ENCODE assay signal across 6 cellular contexts in the genomic region with DNA sequence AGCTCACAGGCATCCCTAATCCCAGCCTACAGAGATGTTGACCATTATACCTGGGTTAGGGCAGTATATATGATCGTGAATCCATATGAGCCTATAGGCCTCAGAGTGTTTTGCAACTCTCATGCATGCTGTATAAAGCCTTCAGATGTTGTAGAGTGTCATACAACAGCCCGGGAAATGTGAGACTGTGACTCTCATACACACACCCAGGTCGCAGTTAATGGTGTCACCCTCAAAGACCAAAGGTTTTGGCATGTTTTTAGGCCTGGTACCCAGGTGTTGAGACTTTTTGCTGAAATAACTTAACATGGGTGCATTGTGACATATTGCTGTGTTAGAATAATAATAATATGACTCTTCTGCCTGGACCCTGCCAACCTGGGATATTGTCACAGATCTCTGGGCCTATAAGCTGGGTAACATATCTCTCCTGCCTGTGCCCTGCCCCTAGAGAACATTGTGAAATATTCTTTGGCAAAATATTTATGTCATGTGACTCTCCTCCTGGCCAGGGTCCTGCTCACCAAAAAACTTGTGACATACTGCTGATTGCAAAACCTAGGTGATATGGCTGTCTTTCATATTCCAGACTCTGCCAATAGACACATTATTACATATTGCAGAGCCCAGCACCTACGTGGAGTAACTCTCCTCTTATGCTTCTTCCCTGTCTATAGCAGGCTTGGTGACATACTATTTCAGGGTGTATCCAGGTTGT.
DNase-seq lines count a peak whose midpoint lies in the region; ATAC-seq and TF ChIP-seq lines count a peak whose summit lies in the region.
"Not testable (repeated sequence)": the region's sequence is repeated elsewhere in the genome, so short reads cannot be mapped to it uniquely, and the experiment has no call there.

No MANE protein-coding gene starts in this region.

- not testable (repeated sequence) for H3K27ac ChIP-seq in body of pancreas, gastrocnemius medialis

- in situ Hi-C loops in gastrocnemius medialis (cut with MboI; ENCODE audit: low sequenced_read_pairs in 4 of 4): not testable (repeated sequence)

- H3K27me3 ChIP-seq in body of pancreas, gastrocnemius medialis: not testable (repeated sequence)

- not testable (repeated sequence) for TF ChIP-seq POLR2A in body of pancreas (IDR thresholded peaks at IDR 0.05); gastrocnemius medialis (IDR thresholded peaks at IDR 0.05)

- H3K4me1 ChIP-seq in body of pancreas, gastrocnemius medialis: not testable (repeated sequence)

- not testable (repeated sequence) for TF ChIP-seq CTCF in body of pancreas (IDR thresholded peaks at IDR 0.05); gastrocnemius medialis (IDR thresholded peaks at IDR 0.05 in 4 of 5, conservative IDR thresholded peaks at IDR 0.05 in 1 of 5)

- intact Hi-C loops in body of pancreas (cut with DNase I); Right ventricle myocardium inferior (cut with DNase I); Right ventricle myocardium superior (cut with DNase I); left ventricle myocardium superior (cut with micrococcal nuclease); gastrocnemius medialis (cut with DNase I; ENCODE audit: low total_unique reads): not testable (repeated sequence)

- not testable (repeated sequence) for DNase-seq in body of pancreas; Right ventricle myocardium inferior (ENCODE audit: missing footprints); Right ventricle myocardium superior; left ventricle myocardium superior; left lobe of liver (ENCODE audit: low spot score); gastrocnemius medialis

- not testable (repeated sequence) for H3K36me3 ChIP-seq in body of pancreas (replicated peaks in 1 of 2; ENCODE audit: insufficient read depth in 1 of 2, low read depth in 2 of 2); gastrocnemius medialis

- no CpG with 5 or more reads among the region's 4 CpGs for WGBS in body of pancreas, 2 donors

- ATAC-seq in body of pancreas: peak; percentile 80
- peak; percentile 48 for ATAC-seq in Right ventricle myocardium inferior
- peak; percentile 82 for ATAC-seq in Right ventricle myocardium superior (ENCODE audit: poor library complexity)
- ATAC-seq in left ventricle myocardium superior: peak; percentile 81
- peak; percentile 82 for ATAC-seq in left lobe of liver
- ATAC-seq in gastrocnemius medialis: peak; percentile 91 to 92

- H3K9me3 ChIP-seq in body of pancreas, gastrocnemius medialis: not testable (repeated sequence)

- not testable (repeated sequence) for H3K4me3 ChIP-seq in body of pancreas, gastrocnemius medialis
